Comparison of ENCODE assay signal across 16 cellular contexts in the genomic region with DNA sequence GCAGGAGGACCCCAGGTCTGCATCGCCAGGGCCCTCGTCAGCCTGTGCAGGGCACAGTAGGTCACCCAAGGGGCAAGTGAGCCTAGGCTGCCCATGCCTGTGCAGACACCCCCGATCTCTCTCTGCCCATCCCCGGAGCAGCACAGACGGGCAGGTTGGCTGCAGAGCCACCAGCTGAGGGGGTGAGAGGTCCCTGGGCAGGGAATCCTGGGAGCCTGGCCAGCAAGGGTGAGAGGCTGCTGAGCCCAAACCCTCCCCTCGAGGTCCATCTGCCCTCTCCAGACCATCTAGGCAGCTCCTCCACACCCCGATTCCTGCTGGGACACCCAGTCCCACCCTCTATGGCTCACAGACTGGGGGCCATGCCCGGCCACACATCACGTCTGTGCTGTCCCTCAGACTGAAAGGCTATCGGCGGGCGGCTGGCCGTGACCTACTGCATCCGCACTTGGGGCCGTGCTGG. TPM values are rescaled to one million over a fixed set of nuclear protein-coding genes. Genes with fewer than 3 reads are reported as not detected.
DNase-seq lines count a peak whose midpoint lies in the region; ATAC-seq and TF ChIP-seq lines count a peak whose summit lies in the region.
"Had no signal": no experiment of that assay in that cellular context is flagged by ENCODE, and none has a peak within 500 bp of the region (broad histone marks: within the 10 kb centered on the region; RNA-seq: fewer than 3 reads in every experiment).

No MANE protein-coding gene starts in this region.

- peak overlapping the region in 9 of 11 experiments; percentile 26 to 98 (median 96); a peak in 18 of 22 replicates for H3K4me2 ChIP-seq in BLaER1 treated with 17β-estradiol and CSF1 and Interleukin-3, amounts not matched to agents 10 nM and 100 nM
- H3K4me2 ChIP-seq: SK-N-SH had no signal

- H3K9me3 Mint-ChIP-seq in memory B cell: no peaks in the 10 kb centered on the region
- H3K9me3 Mint-ChIP-seq: IgD-negative memory B cell had no signal

- H3K27ac ChIP-seq in BLaER1 treated with 17β-estradiol and CSF1 and Interleukin-3, amounts not matched to agents 10 nM and 100 nM: peak overlapping the region in 8 of 11 experiments; percentile 23 to 80 (median 62); a peak in 14 of 22 replicates
- H3K27ac ChIP-seq in dorsolateral prefrontal cortex: peak overlapping the region in 50 of 59 donors; percentile 13 to 90 (median 70)

- TF ChIP-seq CTCF in dorsolateral prefrontal cortex (IDR thresholded peaks at IDR 0.05 in 54 of 56, conservative IDR thresholded peaks at IDR 0.05 in 2 of 56; ENCODE audit: low read depth in 1 of 56, partially characterized antibody in 56 of 56): no peak

- H3K4me3 Mint-ChIP-seq in memory B cell: no peak overlapping the region

- intact Hi-C loops in dorsolateral prefrontal cortex (cut with DNase I): loop anchor here in 1 of 2 donors (5.0 to 10.0 kb wide), 2 partner anchors 110 to 298 kb away; partner anchors contain the start of genes CYSRT1 and RNF224

- peak; percentile 44 for DNase-seq in H7
- no peak for DNase-seq in dorsolateral prefrontal cortex
- no peak for DNase-seq in memory B cell (ENCODE audit: low spot score in 2 of 2)
- no peak for DNase-seq in erythroblast (lab: John Stamatoyannopoulos, UW)
- DNase-seq in NCI-H1092 (lab: John Stamatoyannopoulos, UW): no peak
- no peak for DNase-seq in NCI-H2227 treated with DMSO at 0.1 percent for 48 hours (lab: John Stamatoyannopoulos, UW)
- DNase-seq: BE2C, EL, NCI-H1417 treated with DMSO at 0.1 percent for 48 hours, NCI-H2081 treated with DMSO at 0.1 percent for 48 hours, NCI-H446, SK-N-SH had no signal

- no peaks in the 10 kb centered on the region for H3K36me3 Mint-ChIP-seq in memory B cell
- H3K36me3 Mint-ChIP-seq: IgD-negative memory B cell had no signal

- peak overlapping the region; percentile 60 for H3K27ac Mint-ChIP-seq in memory B cell

- H3K36me3 ChIP-seq in BLaER1 treated with 17β-estradiol and CSF1 and Interleukin-3, amounts not matched to agents 10 nM and 100 nM: peaks cover 10 to 12% (median 11%) of the 10 kb centered on the region in 11 experiments
- no peaks in the 10 kb centered on the region for H3K36me3 ChIP-seq in H7 (replicated peaks; ENCODE audit: control insufficient read depth, insufficient read depth, low read length)

- peaks cover 23 to 85% (median 82%) of the 10 kb centered on the region in 10 experiments for H3K4me1 ChIP-seq in BLaER1 treated with 17β-estradiol and CSF1 and Interleukin-3, amounts not matched to agents 10 nM and 100 nM

- no peaks in the 10 kb centered on the region for H3K27me3 ChIP-seq in BLaER1 treated with 17β-estradiol and CSF1 and Interleukin-3, amounts not matched to agents 10 nM and 100 nM
- H3K27me3 ChIP-seq in H7 (ENCODE audit: control insufficient read depth, insufficient read depth, low read length) (peaks cover 26% of the 10 kb centered on the region), dorsolateral prefrontal cortex (no peaks in the 10 kb centered on the region)
- H3K27me3 ChIP-seq: BE2C had no signal

- no peak for ATAC-seq in memory B cell (ENCODE audit: low read depth)
- no peak for ATAC-seq in HG02870 (IDR thresholded peaks at IDR 0.05; ENCODE audit: unreplicated experiment)

- H3K9ac ChIP-seq in BLaER1 treated with 17β-estradiol and CSF1 and Interleukin-3, amounts not matched to agents 10 nM and 100 nM: peak overlapping the region in 8 of 11 experiments; percentile 3 to 89 (median 64); a peak in 13 of 22 replicates
- H3K9ac ChIP-seq: SK-N-SH had no signal

- no peaks in the 10 kb centered on the region for H3K27me3 Mint-ChIP-seq in memory B cell
- H3K27me3 Mint-ChIP-seq: IgD-negative memory B cell had no signal

- H4K20me1 ChIP-seq in BLaER1 treated with 17β-estradiol and CSF1 and Interleukin-3, amounts not matched to agents 10 nM and 100 nM: peaks cover 12 to 15% (median 13%) of the 10 kb centered on the region in 11 experiments; a peak in 19 of 22 replicates

- no peak for TF ChIP-seq POLR2A in erythroblast (IDR thresholded peaks at IDR 0.05; ENCODE audit: low read length)

- H3K4me1 Mint-ChIP-seq in memory B cell: peaks cover 20% of the 10 kb centered on the region

- 0 out of 20 replicates have a peak overlapping the region, but pooled peaks of 1 of the 10 experiments have one; percentile 11 for H3K4me3 ChIP-seq in BLaER1 treated with 17β-estradiol and CSF1 and Interleukin-3, amounts not matched to agents 10 nM and 100 nM
- H3K4me3 ChIP-seq in H7 (ENCODE audit: insufficient read depth, low read depth, low read length): no peak overlapping the region
- H3K4me3 ChIP-seq in dorsolateral prefrontal cortex: peak overlapping the region in 14 of 59 donors; percentile 4 to 34 (median 19)
- H3K4me3 ChIP-seq: HAP-1 had no signal

- H3K9me3 ChIP-seq in BLaER1 treated with 17β-estradiol and CSF1 and Interleukin-3, amounts not matched to agents 10 nM and 100 nM (replicated peaks in 1 of 11): no peaks in the 10 kb centered on the region
- H3K9me3 ChIP-seq: BE2C, HAP-1, SK-N-SH had no signal

RNA-seq across cellular contexts. Expression of gene DPP7, which starts 2.8 kb away (rescaled TPM):
- 15.8 and 18.2 TPM in 2 replicates for total RNA-seq in H7 (2014; rRNA removed; shearing (Covaris generic))
- total RNA-seq in dorsolateral prefrontal cortex: 100 to 1,000 TPM; 156 to 315 (median 208) TPM

RNA-seq across cellular contexts. Expression of gene GRIN1, which starts 21.7 kb away (rescaled TPM):
- total RNA-seq in H7 (2014; rRNA removed; shearing (Covaris generic)): 0.33 and 0.52 TPM in 2 replicates
- 100 to 1,000 TPM; 175 to 937 (median 565) TPM for total RNA-seq in dorsolateral prefrontal cortex

RNA-seq across cellular contexts. Expression of gene MAN1B1, which starts 30.5 kb away (rescaled TPM):
- 70.5 and 70.9 TPM in 2 replicates for total RNA-seq in H7 (2014; rRNA removed; shearing (Covaris generic))
- 10 to 100 TPM; 37.7 to 75.2 (median 55.6) TPM for total RNA-seq in dorsolateral prefrontal cortex

RNA-seq across cellular contexts. Expression of gene UAP1L1, which starts 40.0 kb away (rescaled TPM):
- total RNA-seq in H7 (2014; rRNA removed; shearing (Covaris generic)): 9.0 and 14.9 TPM in 2 replicates
- 10 to 100 TPM in 118 of 120 experiments, 1 to 10 TPM in 2; 8.3 to 48.0 (median 20.2) TPM for total RNA-seq in dorsolateral prefrontal cortex

RNA-seq across cellular contexts. Expression of gene SAPCD2, which starts 46.9 kb away (rescaled TPM):
- 59.7 and 59.9 TPM in 2 replicates for total RNA-seq in H7 (2014; rRNA removed; shearing (Covaris generic))
- total RNA-seq in dorsolateral prefrontal cortex: 10 to 100 TPM in 1 of 120 experiments, 1 to 10 TPM in 119; 1.7 to 11.5 (median 5.4) TPM

Comparison
In these comparisons a context has a peak if more than half of its experiments do, and no peak if none do; other contexts are left out.
1. RNA of gene GRIN1, which starts 21.7 kb away (total RNA-seq): 175 to 937 TPM in dorsolateral prefrontal cortex; 0.33 to 0.52 TPM in H7; every median in the first group is over 100 times any median in the second.